In the genomic region with DNA sequence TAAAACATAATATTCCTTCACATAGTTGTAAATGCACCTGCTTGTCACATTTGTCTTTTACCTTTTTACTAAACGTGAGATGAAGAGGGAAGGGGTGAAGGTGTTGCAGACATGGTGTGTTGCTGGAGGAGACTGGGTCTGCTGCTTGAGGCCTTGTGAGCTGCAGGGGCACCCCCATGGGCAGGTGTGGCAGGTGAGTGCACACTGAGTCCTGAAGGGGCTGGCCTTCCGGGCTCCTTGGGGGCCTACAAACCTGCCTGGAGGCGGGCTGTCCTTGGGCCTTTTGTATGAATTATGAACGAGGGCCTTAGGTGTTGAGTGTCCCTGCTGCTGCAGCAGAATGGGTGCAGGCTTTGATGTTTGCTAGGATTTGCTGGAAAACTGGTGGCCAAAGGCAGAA, we compare ENCODE assay signal across 16 cellular contexts. TPM values are rescaled to one million over a fixed set of nuclear protein-coding genes. Genes with fewer than 3 reads are reported as not detected.
DNase-seq lines count a peak whose midpoint lies in the region; ATAC-seq and TF ChIP-seq lines count a peak whose summit lies in the region.
"Had no signal": no experiment of that assay in that cellular context is flagged by ENCODE, and none has a peak within 500 bp of the region (broad histone marks: within the 10 kb centered on the region; RNA-seq: fewer than 3 reads in every experiment).

No MANE protein-coding gene starts in this region.

- H3K79me2 ChIP-seq in Loucy (ENCODE audit: insufficient read depth, low read length): peaks cover 89% of the 10 kb centered on the region

- H2BK15ac ChIP-seq in neuronal stem cell (ENCODE audit: low read length): no peak overlapping the region

- no peak for DNase-seq in activated T-helper 1 cell treated with anti-CD3 and anti-CD28 coated beads, Interleukin-12 subunit alpha, Interleukin-12 subunit beta, Interleukin-2, Interleukin-4 antibody, amounts not matched to agents 30 ng/mL and 10 ng/mL and 1 ng/mL, durations not matched to agents 14 hours and 24 hours and 36 hours (ENCODE audit: low spot score)
- DNase-seq in neuronal stem cell (ENCODE audit: low spot score) (no peak), NCI-H1930 (lab: John Stamatoyannopoulos, UW) (no peak), NCI-H2081 (lab: John Stamatoyannopoulos, UW) (no peak)
- DNase-seq: ACHN; BE2C; C1 segment of cervical spinal cord; CD4-positive, CD25-positive, alpha-beta regulatory T cell; CD8-positive, alpha-beta memory T cell; COR-L47; DMS79; GF-D8; H9 had no signal

- no peak overlapping the region for H4K8ac ChIP-seq in neuronal stem cell (ENCODE audit: low read depth, low read length)

- no peak overlapping the region for H2AK5ac ChIP-seq in neuronal stem cell (ENCODE audit: low read depth, low read length)

- H3K9me2 ChIP-seq in Loucy (replicated peaks; ENCODE audit: low read depth, low read length): no peaks in the 10 kb centered on the region

- no peaks in the 10 kb centered on the region for H3K27me3 Mint-ChIP-seq in activated T-helper 1 cell treated with anti-CD3 and anti-CD28 coated beads, Interleukin-12 subunit alpha, Interleukin-12 subunit beta, Interleukin-2, Interleukin-4 antibody, amounts not matched to agents 30 ng/mL and 10 ng/mL and 1 ng/mL, durations not matched to agents 14 hours and 24 hours and 36 hours (ENCODE audit: insufficient read depth)
- H3K27me3 Mint-ChIP-seq: CD4-positive, CD25-positive, alpha-beta regulatory T cell; CD8-positive, alpha-beta memory T cell had no signal

- no peak overlapping the region for H2BK12ac ChIP-seq in neuronal stem cell (ENCODE audit: low read length)

- H3K27me3 ChIP-seq in Loucy (ENCODE audit: insufficient read depth, low read length, poor library complexity, severe bottlenecking): peaks cover 12% of the 10 kb centered on the region
- H3K27me3 ChIP-seq in neuronal stem cell (ENCODE audit: control insufficient read depth in 3 of 3, insufficient read depth in 3 of 3, low read depth in 1 of 3, low read length in 3 of 3): no peaks in the 10 kb centered on the region
- H3K27me3 ChIP-seq in stomach smooth muscle (ENCODE audit: control insufficient read depth in 1 of 2, insufficient read depth in 2 of 2, low read length in 2 of 2): no peaks in the 10 kb centered on the region
- H3K27me3 ChIP-seq: BE2C had no signal

- peaks cover 33% of the 10 kb centered on the region for H3K36me3 ChIP-seq in Loucy (ENCODE audit: insufficient read depth, low read length)
- H3K36me3 ChIP-seq in neuronal stem cell (replicated peaks in 1 of 2; ENCODE audit: control insufficient read depth in 2 of 2, insufficient read depth in 2 of 2, low read length in 2 of 2): peaks cover 14 to 65% of the 10 kb centered on the region in 2 donors
- peaks cover 4 to 9% of the 10 kb centered on the region in 2 donors for H3K36me3 ChIP-seq in stomach smooth muscle (ENCODE audit: control insufficient read depth in 2 of 2, insufficient read depth in 2 of 2, low read length in 2 of 2)

- no peak overlapping the region for H3K14ac ChIP-seq in neuronal stem cell (ENCODE audit: low read length)

- H2AFZ ChIP-seq in Loucy (ENCODE audit: low read length) (no peak overlapping the region), neuronal stem cell (ENCODE audit: low read length) (no peak overlapping the region)

- H3K4me1 Mint-ChIP-seq in activated T-helper 1 cell treated with anti-CD3 and anti-CD28 coated beads, Interleukin-12 subunit alpha, Interleukin-12 subunit beta, Interleukin-2, Interleukin-4 antibody, amounts not matched to agents 30 ng/mL and 10 ng/mL and 1 ng/mL, durations not matched to agents 14 hours and 24 hours and 36 hours (ENCODE audit: low read depth): peaks cover 18% of the 10 kb centered on the region

- TF ChIP-seq CTCF in Loucy (conservative IDR thresholded peaks at IDR 0.05; ENCODE audit: low read length): no peak

- H4K91ac ChIP-seq in neuronal stem cell (ENCODE audit: low read depth, low read length, poor library complexity): no peak overlapping the region

- H3K9me3 ChIP-seq in Loucy (ENCODE audit: insufficient read depth, low read depth, low read length): no peaks in the 10 kb centered on the region
- H3K9me3 ChIP-seq in neuronal stem cell (replicated peaks in 1 of 2; ENCODE audit: control insufficient read depth in 2 of 2, insufficient read depth in 1 of 2, low read depth in 1 of 2, low read length in 2 of 2): no peaks in the 10 kb centered on the region
- H3K9me3 ChIP-seq in stomach smooth muscle (ENCODE audit: control insufficient read depth in 2 of 2, low read length in 2 of 2): no peaks in the 10 kb centered on the region
- H3K9me3 ChIP-seq: BE2C had no signal

- H3K27ac Mint-ChIP-seq in activated T-helper 1 cell treated with anti-CD3 and anti-CD28 coated beads, Interleukin-12 subunit alpha, Interleukin-12 subunit beta, Interleukin-2, Interleukin-4 antibody, amounts not matched to agents 30 ng/mL and 10 ng/mL and 1 ng/mL, durations not matched to agents 14 hours and 24 hours and 36 hours: no peak overlapping the region
- H3K27ac Mint-ChIP-seq: CD4-positive, CD25-positive, alpha-beta regulatory T cell had no signal

- no peak overlapping the region for H3K27ac ChIP-seq in neuronal stem cell (replicated peaks; ENCODE audit: low read length)
- peak overlapping the region; percentile 11 for H3K27ac ChIP-seq in stomach smooth muscle (ENCODE audit: low read length)

- H2BK120ac ChIP-seq in neuronal stem cell (ENCODE audit: low read depth, low read length): no peak overlapping the region

- peaks cover 5% of the 10 kb centered on the region for H3K79me1 ChIP-seq in neuronal stem cell (ENCODE audit: low read depth, low read length)

- H3K9me3 Mint-ChIP-seq in activated T-helper 1 cell treated with anti-CD3 and anti-CD28 coated beads, Interleukin-12 subunit alpha, Interleukin-12 subunit beta, Interleukin-2, Interleukin-4 antibody, amounts not matched to agents 30 ng/mL and 10 ng/mL and 1 ng/mL, durations not matched to agents 14 hours and 24 hours and 36 hours: no peaks in the 10 kb centered on the region
- H3K9me3 Mint-ChIP-seq: CD4-positive, CD25-positive, alpha-beta regulatory T cell; H9 had no signal

- no peak overlapping the region for H3K9ac ChIP-seq in Loucy (ENCODE audit: low read depth, low read length, poor library complexity, severe bottlenecking)
- peak overlapping the region; percentile 37 for H3K9ac ChIP-seq in neuronal stem cell (ENCODE audit: low read depth, low read length, poor library complexity)
- H3K9ac ChIP-seq in stomach smooth muscle (ENCODE audit: low read length in 2 of 2): no peak overlapping the region

- WGBS in neuronal stem cell (ENCODE audit: extremely low coverage in 2 of 2, insufficient read length in 2 of 2, insufficient replicate concordance in 1 of 2), 2 donors: no CpG with 5 or more reads among the region's 4 CpGs

- H3K4me2 ChIP-seq in Loucy (ENCODE audit: low read depth, low read length, poor library complexity, severe bottlenecking) (peak overlapping the region; percentile 32), neuronal stem cell (ENCODE audit: insufficient read depth, low read length, poor library complexity, severe bottlenecking) (no peak overlapping the region)

- H3K4me3 ChIP-seq in Loucy (ENCODE audit: low read length, poor library complexity, severe bottlenecking): no peak overlapping the region
- no peak overlapping the region for H3K4me3 ChIP-seq in neuronal stem cell (ENCODE audit: low read length in 2 of 2)
- no peak overlapping the region for H3K4me3 ChIP-seq in stomach smooth muscle (ENCODE audit: low read length in 2 of 2)

- peak overlapping the region; percentile 26 for H3K4me3 Mint-ChIP-seq in activated T-helper 1 cell treated with anti-CD3 and anti-CD28 coated beads, Interleukin-12 subunit alpha, Interleukin-12 subunit beta, Interleukin-2, Interleukin-4 antibody, amounts not matched to agents 30 ng/mL and 10 ng/mL and 1 ng/mL, durations not matched to agents 14 hours and 24 hours and 36 hours
- H3K4me3 Mint-ChIP-seq: H9 had no signal

- intact Hi-C loops in activated T-helper 1 cell treated with anti-CD3 and anti-CD28 coated beads, Interleukin-12 subunit alpha, Interleukin-12 subunit beta, Interleukin-2, Interleukin-4 antibody, amounts not matched to agents 30 ng/mL and 10 ng/mL and 1 ng/mL, durations not matched to agents 14 hours and 24 hours and 36 hours (cut with micrococcal nuclease): loop anchor here (10.0 kb wide), 1 partner anchor 353 kb away; no protein-coding TSS in a partner anchor

- peaks cover 29% of the 10 kb centered on the region for H3K36me3 Mint-ChIP-seq in activated T-helper 1 cell treated with anti-CD3 and anti-CD28 coated beads, Interleukin-12 subunit alpha, Interleukin-12 subunit beta, Interleukin-2, Interleukin-4 antibody, amounts not matched to agents 30 ng/mL and 10 ng/mL and 1 ng/mL, durations not matched to agents 14 hours and 24 hours and 36 hours (ENCODE audit: low read depth)

- H3K18ac ChIP-seq in neuronal stem cell (ENCODE audit: low read length): no peak overlapping the region

- H3K23ac ChIP-seq in neuronal stem cell (ENCODE audit: low read depth, low read length, poor library complexity): no peak overlapping the region

- peaks cover 30% of the 10 kb centered on the region for H4K20me1 ChIP-seq in Loucy (ENCODE audit: insufficient read depth, low read length, poor library complexity, severe bottlenecking)

- peaks cover 34% of the 10 kb centered on the region for H3K4me1 ChIP-seq in Loucy (ENCODE audit: insufficient read depth, low read length, poor library complexity, severe bottlenecking)
- H3K4me1 ChIP-seq in neuronal stem cell (ENCODE audit: control insufficient read depth in 2 of 2, insufficient read depth in 1 of 2, low read depth in 1 of 2, low read length in 2 of 2): peaks cover 3 to 5% of the 10 kb centered on the region in 2 donors
- peaks cover 13% of the 10 kb centered on the region for H3K4me1 ChIP-seq in stomach smooth muscle (ENCODE audit: control insufficient read depth, insufficient read depth, low read length)
- H3K4me1 ChIP-seq: BE2C had no signal

- H3F3A ChIP-seq in Loucy (ENCODE audit: low read depth): no peaks in the 10 kb centered on the region

- no peak for ATAC-seq in HG02870 (IDR thresholded peaks at IDR 0.05; ENCODE audit: unreplicated experiment)

- H2BK5ac ChIP-seq in neuronal stem cell (ENCODE audit: low read length): no peak overlapping the region

- no peak overlapping the region for H3K4ac ChIP-seq in neuronal stem cell (ENCODE audit: low read length)

RNA-seq across cellular contexts. Expression of a gene that starts 3.8 kb away (rescaled TPM):
- 58.4 and 59.7 TPM in 2 replicates for total RNA-seq in activated T-helper 1 cell treated with anti-CD3 and anti-CD28 coated beads, Interleukin-12 subunit alpha, Interleukin-12 subunit beta, Interleukin-2, Interleukin-4 antibody, amounts not matched to agents 30 ng/mL and 10 ng/mL and 1 ng/mL, durations not matched to agents 14 hours and 24 hours and 36 hours
- polyA plus RNA-seq in neuronal stem cell (2013, experiment 1 of 2): 11.1 TPM
- polyA plus RNA-seq in neuronal stem cell (2013, experiment 2 of 2): 10.6 TPM

RNA-seq across cellular contexts. Expression of a gene that starts 4.0 kb away (rescaled TPM):
- total RNA-seq in activated T-helper 1 cell treated with anti-CD3 and anti-CD28 coated beads, Interleukin-12 subunit alpha, Interleukin-12 subunit beta, Interleukin-2, Interleukin-4 antibody, amounts not matched to agents 30 ng/mL and 10 ng/mL and 1 ng/mL, durations not matched to agents 14 hours and 24 hours and 36 hours: 26.7 and 26.9 TPM in 2 replicates
- 29.5 TPM for polyA plus RNA-seq in neuronal stem cell (2013, experiment 1 of 2)
- polyA plus RNA-seq in neuronal stem cell (2013, experiment 2 of 2): 29.2 TPM

RNA-seq across cellular contexts. Expression of a gene that starts 41.6 kb away (rescaled TPM):
- total RNA-seq in activated T-helper 1 cell treated with anti-CD3 and anti-CD28 coated beads, Interleukin-12 subunit alpha, Interleukin-12 subunit beta, Interleukin-2, Interleukin-4 antibody, amounts not matched to agents 30 ng/mL and 10 ng/mL and 1 ng/mL, durations not matched to agents 14 hours and 24 hours and 36 hours: 16.7 and 17.6 TPM in 2 replicates
- 36.3 TPM for polyA plus RNA-seq in neuronal stem cell (2013, experiment 1 of 2)
- polyA plus RNA-seq in neuronal stem cell (2013, experiment 2 of 2): 33.5 TPM

RNA-seq across cellular contexts. Expression of a gene that starts 42.3 kb away (rescaled TPM):
- 131 and 137 TPM in 2 replicates for total RNA-seq in activated T-helper 1 cell treated with anti-CD3 and anti-CD28 coated beads, Interleukin-12 subunit alpha, Interleukin-12 subunit beta, Interleukin-2, Interleukin-4 antibody, amounts not matched to agents 30 ng/mL and 10 ng/mL and 1 ng/mL, durations not matched to agents 14 hours and 24 hours and 36 hours
- polyA plus RNA-seq in neuronal stem cell (2013, experiment 1 of 2): 40.7 TPM
- 38.0 TPM for polyA plus RNA-seq in neuronal stem cell (2013, experiment 2 of 2)
